Comparison of ENCODE assay signal across 1 cellular context in the genomic region with DNA sequence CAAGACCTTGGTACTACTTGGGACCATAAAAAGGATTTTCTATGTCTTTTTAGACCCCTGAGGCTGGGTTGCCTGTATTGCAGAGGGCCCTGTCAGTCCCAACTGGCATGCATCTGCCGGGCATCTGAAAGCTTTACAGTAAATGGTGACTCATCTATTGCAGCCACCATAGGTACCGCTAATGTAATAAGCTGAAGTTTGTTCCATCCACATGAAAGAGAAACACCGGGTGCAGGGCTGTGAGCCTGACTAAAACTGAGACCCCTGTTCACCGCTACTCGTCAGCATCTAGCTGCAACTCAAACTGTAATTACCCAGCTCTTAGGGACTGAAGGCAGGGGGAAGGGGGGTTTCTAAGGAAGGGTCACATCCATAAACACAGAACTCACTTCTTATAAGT.
TF ChIP-seq lines count a peak whose summit lies in the region.

No MANE protein-coding gene starts in this region.

TF ChIP-seq in WTC11, 78 proteins besides CTCF, POLR2A, EP300 and RAD21 (continued from another document):
- TF ChIP-seq, protein P1, sequence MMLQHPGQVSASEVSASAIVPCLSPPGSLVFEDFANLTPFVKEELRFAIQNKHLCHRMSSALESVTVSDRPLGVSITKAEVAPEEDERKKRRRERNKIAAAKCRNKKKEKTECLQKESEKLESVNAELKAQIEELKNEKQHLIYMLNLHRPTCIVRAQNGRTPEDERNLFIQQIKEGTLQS (CRISPR knock-in tag; conservative IDR thresholded peaks at IDR 0.05): no peak
- TF ChIP-seq HMGA2 (CRISPR knock-in tag; IDR thresholded peaks at IDR 0.05): no peak
